3 cellular contexts compared by ENCODE assay signal in the genomic region with DNA sequence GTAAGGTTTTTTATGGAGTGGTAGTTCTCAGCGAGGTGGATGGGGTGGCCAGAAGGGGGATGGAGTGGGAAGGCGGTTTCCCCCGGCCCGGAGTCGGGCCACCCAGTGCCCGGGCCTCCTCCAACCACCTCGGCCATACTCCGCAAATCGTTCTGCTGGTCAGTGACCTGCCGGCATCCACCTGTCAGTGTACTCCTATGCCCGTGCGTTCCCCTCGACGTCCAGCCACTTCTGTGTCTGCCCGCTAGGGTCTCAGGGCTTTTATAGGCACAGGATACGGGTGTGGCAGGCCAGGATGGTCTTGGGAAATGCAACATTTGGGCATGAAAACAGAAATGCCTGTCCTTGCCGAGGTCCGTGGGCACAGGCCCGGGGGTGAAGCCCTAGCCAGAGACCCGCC.
TF ChIP-seq lines count a peak whose summit lies in the region.

No MANE protein-coding gene starts in this region.

TF ChIP-seq in SK-N-SH treated with all-trans-retinoic acid at 6 μM for 48 hours, 23 proteins besides CTCF, POLR2A, EP300 and RAD21:
- TF ChIP-seq PPARA (CRISPR knock-in tag; IDR thresholded peaks at IDR 0.05; ENCODE audit: borderline replicate concordance) (no peak), TCF4 (CRISPR knock-in tag; IDR thresholded peaks at IDR 0.05; ENCODE audit: borderline replicate concordance) (no peak), ZNF565 (CRISPR knock-in tag; conservative IDR thresholded peaks at IDR 0.05; ENCODE audit: low read depth) (no peak), GLIS3 (CRISPR knock-in tag; IDR thresholded peaks at IDR 0.05) (no peak), ZFP30 (CRISPR knock-in tag; IDR thresholded peaks at IDR 0.05) (no peak), ZC3H10 (CRISPR knock-in tag; IDR thresholded peaks at IDR 0.05) (no peak), ZFP3 (CRISPR knock-in tag; IDR thresholded peaks at IDR 0.05) (no peak), CSDC2 (CRISPR knock-in tag; IDR thresholded peaks at IDR 0.05) (no peak), ESRRG (CRISPR knock-in tag; IDR thresholded peaks at IDR 0.05) (no peak), ZNF70 (CRISPR knock-in tag; IDR thresholded peaks at IDR 0.05) (no peak)
- TF ChIP-seq, protein P1, sequence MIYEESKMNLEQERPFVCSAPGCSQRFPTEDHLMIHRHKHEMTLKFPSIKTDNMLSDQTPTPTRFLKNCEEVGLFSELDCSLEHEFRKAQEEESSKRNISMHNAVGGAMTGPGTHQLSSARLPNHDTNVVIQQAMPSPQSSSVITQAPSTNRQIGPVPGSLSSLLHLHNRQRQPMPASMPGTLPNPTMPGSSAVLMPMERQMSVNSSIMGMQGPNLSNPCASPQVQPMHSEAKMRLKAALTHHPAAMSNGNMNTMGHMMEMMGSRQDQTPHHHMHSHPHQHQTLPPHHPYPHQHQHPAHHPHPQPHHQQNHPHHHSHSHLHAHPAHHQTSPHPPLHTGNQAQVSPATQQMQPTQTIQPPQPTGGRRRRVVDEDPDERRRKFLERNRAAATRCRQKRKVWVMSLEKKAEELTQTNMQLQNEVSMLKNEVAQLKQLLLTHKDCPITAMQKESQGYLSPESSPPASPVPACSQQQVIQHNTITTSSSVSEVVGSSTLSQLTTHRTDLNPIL (CRISPR knock-in tag; IDR thresholded peaks at IDR 0.05; ENCODE audit: low read depth) = no peak
- TF ChIP-seq, protein P2, sequence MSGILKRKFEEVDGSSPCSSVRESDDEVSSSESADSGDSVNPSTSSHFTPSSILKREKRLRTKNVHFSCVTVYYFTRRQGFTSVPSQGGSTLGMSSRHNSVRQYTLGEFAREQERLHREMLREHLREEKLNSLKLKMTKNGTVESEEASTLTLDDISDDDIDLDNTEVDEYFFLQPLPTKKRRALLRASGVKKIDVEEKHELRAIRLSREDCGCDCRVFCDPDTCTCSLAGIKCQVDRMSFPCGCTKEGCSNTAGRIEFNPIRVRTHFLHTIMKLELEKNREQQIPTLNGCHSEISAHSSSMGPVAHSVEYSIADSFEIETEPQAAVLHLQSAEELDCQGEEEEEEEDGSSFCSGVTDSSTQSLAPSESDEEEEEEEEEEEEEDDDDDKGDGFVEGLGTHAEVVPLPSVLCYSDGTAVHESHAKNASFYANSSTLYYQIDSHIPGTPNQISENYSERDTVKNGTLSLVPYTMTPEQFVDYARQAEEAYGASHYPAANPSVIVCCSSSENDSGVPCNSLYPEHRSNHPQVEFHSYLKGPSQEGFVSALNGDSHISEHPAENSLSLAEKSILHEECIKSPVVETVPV (CRISPR knock-in tag; IDR thresholded peaks at IDR 0.05) = no peak
TF ChIP-seq in SK-N-SH treated with all-trans-retinoic acid at 6 μM for 48 hours: peak in this region for 0.

TF ChIP-seq in SK-N-SH, 30 proteins besides CTCF, POLR2A, EP300 and RAD21:
- TF ChIP-seq MEF2A (IDR thresholded peaks at IDR 0.05; ENCODE audit: borderline replicate concordance, low read depth) (no peak), SIN3A (IDR thresholded peaks at IDR 0.05; ENCODE audit: borderline replicate concordance, low read depth, low read length) (no peak), RXRA (IDR thresholded peaks at IDR 0.05; ENCODE audit: borderline replicate concordance, low read depth) (no peak), ELF1 (IDR thresholded peaks at IDR 0.05) (no peak)

TF ChIP-seq in K562, 482 proteins besides CTCF, POLR2A, EP300 and RAD21:
- TF ChIP-seq ZNF24 (IDR thresholded peaks at IDR 0.05) (no peak), E2F3 (CRISPR knock-in tag; IDR thresholded peaks at IDR 0.05) (no peak), MYC (IDR thresholded peaks at IDR 0.05; ENCODE audit: low read depth, low read length) (no peak), MYC (CRISPR knock-in tag; IDR thresholded peaks at IDR 0.05; ENCODE audit: borderline replicate concordance, low read depth) (no peak), SAFB (IDR thresholded peaks at IDR 0.05; ENCODE audit: borderline replicate concordance, low read depth, low read length) (no peak), CREB1 (IDR thresholded peaks at IDR 0.05) (no peak), CREB1 (CRISPR knock-in tag; IDR thresholded peaks at IDR 0.05) (no peak), POLR2B (IDR thresholded peaks at IDR 0.05; ENCODE audit: low read depth, partially characterized antibody) (no peak), KAT7 (CRISPR knock-in tag; IDR thresholded peaks at IDR 0.05; ENCODE audit: borderline replicate concordance) (no peak), SMC3 (conservative IDR thresholded peaks at IDR 0.05; ENCODE audit: insufficient read depth, low read depth, low read length) (no peak)
